Comparison of ENCODE assay signal across 11 cellular contexts in genomic region chr6:6694368-6694780, GRCh38.
DNase-seq lines count a peak whose midpoint lies in the region; ATAC-seq, FAIRE-seq and TF ChIP-seq lines count a peak whose summit lies in the region.
"Had no signal": no experiment of that assay in that cellular context is flagged by ENCODE, and none has a peak within 500 bp of the region (broad histone marks: within the 10 kb centered on the region; RNA-seq: fewer than 3 reads in every experiment).

No MANE protein-coding gene starts in this region.

- H3K79me2 ChIP-seq in Loucy (ENCODE audit: insufficient read depth, low read length) (no peaks in the 10 kb centered on the region), H1 (ENCODE audit: control insufficient read depth in 1 of 2, insufficient read depth in 2 of 2, low read length in 2 of 2) (no peaks in the 10 kb centered on the region)

- peak; percentile 15 to 42; a peak in 3 of 4 replicates for TF ChIP-seq RAD21 in H1 (IDR thresholded peaks at IDR 0.05 in 1 of 2, conservative IDR thresholded peaks at IDR 0.05 in 1 of 2; ENCODE audit: low read depth in 2 of 2, low read length in 2 of 2)

- H2BK15ac ChIP-seq in H1 (ENCODE audit: low read length), result peak overlapping the region; percentile 48; the same call in 1 of the 2 replicates

- FAIRE-seq in H1 (lab: Jason Lieb, UNC), result no peak

- H3K23me2 ChIP-seq in H1 (ENCODE audit: low read depth, low read length), result no peaks in the 10 kb centered on the region

- DNase-seq in DMS 273 treated with DMSO at 0.1 percent for 48 hours (lab: John Stamatoyannopoulos, UW), result peak; percentile 41
- DNase-seq in H1 (ENCODE audit: low read depth in 1 of 2, low spot score in 2 of 2), result peak in 1 of 2 experiments; percentile 59
- no peak for DNase-seq in GDM1 (lab: John Stamatoyannopoulos, UW)
- no peak for DNase-seq in globus pallidus (ENCODE audit: low spot score)
- DNase-seq: foreskin melanocyte, NCI-H1436 treated with DMSO at 0.1 percent for 48 hours had no signal

- WGBS in H1 (ENCODE audit: extremely low coverage in 1 of 2, insufficient coverage in 1 of 2, insufficient read length in 1 of 2, insufficient replicate concordance in 2 of 2, low coverage in 1 of 2, low lambda C conversion rate in 2 of 2, missing lambda C conversion rate in 1 of 2), 2 experiments, result 51% methylated on average over 6 of the region's 6 CpGs; no CpG with 5 or more reads in 1 of the 2 experiments

- no peak overlapping the region for H3K56ac ChIP-seq in H1 (replicated peaks; ENCODE audit: insufficient read length, low read depth, low read length)

- POLR2A ChIA-PET in H1 (lab: Charles Lee; ENCODE audit: partially characterized antibody), result interaction anchor here (1.0 to 1.3 kb wide), 4 partner anchors 8 to 567 kb away, joined by 3 to 4 read pairs (median 3); no protein-coding TSS in a partner anchor

- ATAC-seq in GM18520 (IDR thresholded peaks at IDR 0.05; ENCODE audit: unreplicated experiment) (no peak), HG03139 (IDR thresholded peaks at IDR 0.05; ENCODE audit: unreplicated experiment) (no peak)

- H3K9me3 ChIP-seq in Loucy (ENCODE audit: insufficient read depth, low read depth, low read length), result no peaks in the 10 kb centered on the region
- H3K9me3 ChIP-seq in H1 (ENCODE audit: insufficient read depth in 2 of 2, low read depth in 1 of 2, low read length in 1 of 2), result no peaks in the 10 kb centered on the region
- H3K9me3 ChIP-seq in mucosa of stomach (ENCODE audit: control insufficient read depth, low read length), result no peaks in the 10 kb centered on the region

- H2AFZ ChIP-seq in Loucy (ENCODE audit: low read length) (no peak overlapping the region), H1 (ENCODE audit: low read length) (peak overlapping the region; percentile 15; the same call in 1 of the 2 replicates)

- H3K4ac ChIP-seq in H1 (replicated peaks; ENCODE audit: insufficient read length, low read depth, low read length), result peak overlapping the region; percentile 27

- no peak for TF ChIP-seq POLR2A in H1 (IDR thresholded peaks at IDR 0.05; ENCODE audit: control extremely low read depth in 1 of 2, low read depth in 2 of 2, low read length in 2 of 2)

- H3K23ac ChIP-seq in H1 (ENCODE audit: insufficient read length), result no peak overlapping the region

- H3K27me3 ChIP-seq in Loucy (ENCODE audit: insufficient read depth, low read length, poor library complexity, severe bottlenecking) (no peaks in the 10 kb centered on the region), H1 (replicated peaks in 1 of 4; ENCODE audit: control insufficient read depth in 3 of 4, extremely low read depth in 1 of 4, insufficient read depth in 3 of 4, low read length in 3 of 4) (no peaks in the 10 kb centered on the region; a peak in 1 of 7 replicates), mucosa of stomach (ENCODE audit: control insufficient read depth, insufficient read depth, low read length) (no peaks in the 10 kb centered on the region)

- peak overlapping the region; percentile 66; the same call in 1 of the 2 replicates for H3K18ac ChIP-seq in H1 (ENCODE audit: extremely low read depth, low read length)

- H2BK20ac ChIP-seq in H1 (ENCODE audit: low read length), result peak overlapping the region; percentile 64; the same call in 1 of the 2 replicates

- no peak overlapping the region for H4K8ac ChIP-seq in H1 (ENCODE audit: extremely low read depth, insufficient read depth, low read length)

- no peak for TF ChIP-seq EP300 in H1 (IDR thresholded peaks at IDR 0.05; ENCODE audit: borderline replicate concordance in 1 of 2, low read depth in 2 of 2, low read length in 2 of 2)

- H3K4me1 ChIP-seq in Loucy (ENCODE audit: insufficient read depth, low read length, poor library complexity, severe bottlenecking), result peaks cover 23% of the 10 kb centered on the region
- peaks cover 15 to 28% (median 20%) of the 10 kb centered on the region in 4 experiments for H3K4me1 ChIP-seq in H1 (replicated peaks in 1 of 4; ENCODE audit: control insufficient read depth in 3 of 4, insufficient read depth in 4 of 4, low read length in 3 of 4)
- peaks cover 50% of the 10 kb centered on the region for H3K4me1 ChIP-seq in mucosa of stomach (ENCODE audit: control insufficient read depth, insufficient read depth, low read length)

- H3K4me3 ChIP-seq in Loucy (ENCODE audit: low read length, poor library complexity, severe bottlenecking) (no peak overlapping the region), H1 (ENCODE audit: extremely low read depth in 1 of 4, insufficient read depth in 2 of 4, low read depth in 3 of 4, low read length in 4 of 4) (peak overlapping the region in 1 of 4 experiments; percentile 36; a peak in 1 of 8 replicates), mucosa of stomach (ENCODE audit: low read length) (no peak overlapping the region)

- H2BK5ac ChIP-seq in H1 (ENCODE audit: low read depth, low read length), result peak overlapping the region; percentile 84; the same call in 1 of the 2 replicates

- no peak overlapping the region for H4K5ac ChIP-seq in H1 (ENCODE audit: insufficient read length, low read depth, low read length)

- H4K91ac ChIP-seq in H1 (replicated peaks; ENCODE audit: insufficient read length, low read length), result peak overlapping the region; percentile 67

- H4K20me1 ChIP-seq in Loucy (ENCODE audit: insufficient read depth, low read length, poor library complexity, severe bottlenecking) (no peaks in the 10 kb centered on the region), H1 (replicated peaks in 1 of 2; ENCODE audit: control insufficient read depth in 1 of 2, insufficient read depth in 2 of 2, low read length in 2 of 2) (no peaks in the 10 kb centered on the region)

- no peak overlapping the region for H2AK5ac ChIP-seq in H1 (ENCODE audit: low read depth, low read length)

- H2BK12ac ChIP-seq in H1 (ENCODE audit: low read depth, low read length), result peak overlapping the region; percentile 92

- no peak overlapping the region for H3K27ac ChIP-seq in H1 (ENCODE audit: low read depth, low read length)
- H3K27ac ChIP-seq: C4-2B had no signal

- TF ChIP-seq CTCF in Loucy (conservative IDR thresholded peaks at IDR 0.05; ENCODE audit: low read length) (peak; percentile 42), H1 (IDR thresholded peaks at IDR 0.05; ENCODE audit: control extremely low read depth in 1 of 3, insufficient read depth in 1 of 3, low read depth in 1 of 3, low read length in 3 of 3) (peak; percentile 37 to 67 (median 61))

- H3K9me2 ChIP-seq in Loucy (replicated peaks; ENCODE audit: low read depth, low read length), result no peaks in the 10 kb centered on the region

- no peaks in the 10 kb centered on the region for H3K36me3 ChIP-seq in Loucy (ENCODE audit: insufficient read depth, low read length)
- no peaks in the 10 kb centered on the region for H3K36me3 ChIP-seq in H1 (ENCODE audit: control insufficient read depth in 2 of 4, insufficient read depth in 4 of 4, low read length in 3 of 4)
- no peaks in the 10 kb centered on the region for H3K36me3 ChIP-seq in mucosa of stomach (ENCODE audit: control insufficient read depth, insufficient read depth, low read length)

- H2BK120ac ChIP-seq in H1 (replicated peaks; ENCODE audit: low read depth, low read length), result no peak overlapping the region

- H3K9ac ChIP-seq in Loucy (ENCODE audit: low read depth, low read length, poor library complexity, severe bottlenecking) (no peak overlapping the region), H1 (replicated peaks in 1 of 4; ENCODE audit: extremely low read depth in 1 of 4, low read depth in 3 of 4, low read length in 3 of 4) (no peak overlapping the region), mucosa of stomach (ENCODE audit: low read length) (peak overlapping the region; percentile 2)

- no peak overlapping the region for H3K14ac ChIP-seq in H1 (ENCODE audit: insufficient read length)

- CTCF ChIA-PET in H1 (lab: Charles Lee; ENCODE audit: partially characterized antibody), result interaction anchor here (0.6 to 5.2 kb wide), 23 partner anchors 9 to 1015 kb away, joined by 3 to 87 read pairs (median 3); no protein-coding TSS in a partner anchor

- H3K4me2 ChIP-seq in Loucy (ENCODE audit: low read depth, low read length, poor library complexity, severe bottlenecking) (no peak overlapping the region), H1 (ENCODE audit: insufficient read depth in 1 of 2, low read depth in 2 of 2, low read length in 2 of 2) (peak overlapping the region; percentile 52 to 70; a peak in 3 of 4 replicates)

- H3F3A ChIP-seq in Loucy (ENCODE audit: low read depth), result no peaks in the 10 kb centered on the region

- no peaks in the 10 kb centered on the region for H3K79me1 ChIP-seq in H1 (ENCODE audit: low read depth, low read length)

TF ChIP-seq in H1, 55 proteins besides CTCF, POLR2A, EP300 and RAD21:
- TF ChIP-seq TCF12 (IDR thresholded peaks at IDR 0.05; ENCODE audit: low read depth, low read length), result no peak
- peak; percentile 64 for TF ChIP-seq MAX (IDR thresholded peaks at IDR 0.05)
- TF ChIP-seq RBBP5 (IDR thresholded peaks at IDR 0.05; ENCODE audit: borderline replicate concordance, low read depth, low read length), result no peak
- 0 out of 2 replicates have a peak, but pooled peaks have one; percentile 11 for TF ChIP-seq TBP (IDR thresholded peaks at IDR 0.05; ENCODE audit: low read depth, low read length)
- TF ChIP-seq HDAC2 (IDR thresholded peaks at IDR 0.05; ENCODE audit: borderline replicate concordance in 1 of 2, low read depth in 2 of 2, low read length in 2 of 2), result no peak
- TF ChIP-seq KDM4A (IDR thresholded peaks at IDR 0.05; ENCODE audit: low read depth, low read length, severe bottlenecking), result no peak
